ENCODE assay signal across 10 cellular contexts in genomic region chrX:80573275-80573674, GRCh38.
"Had no signal": no experiment of that assay in that cellular context is flagged by ENCODE, and none has a peak within 500 bp of the region (broad histone marks: within the 10 kb centered on the region; RNA-seq: fewer than 3 reads in every experiment).

No MANE protein-coding gene starts in this region.

- H3K36me3 ChIP-seq: HAP-1 had no signal

- H3K27ac Mint-ChIP-seq: GM23338, H9, HFFc6 had no signal

- FAIRE-seq: H54 had no signal

- H3K27ac ChIP-seq: GM23248 had no signal

- H3K9me3 ChIP-seq: HAP-1 had no signal

- DNase-seq: GM23248, GOT3, H7, H9, HCEC 1CT, HFFc6 had no signal

- H3K4me3 ChIP-seq: GM23248, GM23338, HAP-1 had no signal

- H3K4me1 ChIP-seq: HAP-1 had no signal

- ATAC-seq: GM23338, HCT116 had no signal

- H3K4me3 Mint-ChIP-seq: GM23338, H9, HFFc6 had no signal

- H3K9ac ChIP-seq: GM23248 had no signal
